In genomic region chr3:183244981-183245476, GRCh38 we compare ENCODE assay signal across 19 cellular contexts. TPM values are rescaled to one million over a fixed set of nuclear protein-coding genes. Genes with fewer than 3 reads are reported as not detected.
DNase-seq lines count a peak whose midpoint lies in the region; ATAC-seq, FAIRE-seq and TF ChIP-seq lines count a peak whose summit lies in the region.
"Had no signal": no experiment of that assay in that cellular context is flagged by ENCODE, and none has a peak within 500 bp of the region (broad histone marks: within the 10 kb centered on the region; RNA-seq: fewer than 3 reads in every experiment).

No MANE protein-coding gene starts in this region.

- no peak overlapping the region for H3K27ac ChIP-seq in H9 (ENCODE audit: insufficient read length, low read depth, low read length)
- peak overlapping the region; percentile 16 for H3K27ac ChIP-seq in RWPE2 (ENCODE audit: poor library complexity, severe bottlenecking)
- H3K27ac ChIP-seq in keratinocyte (ENCODE audit: control insufficient read depth, insufficient read depth, low read length), result no peak overlapping the region
- no peak overlapping the region for H3K27ac ChIP-seq in osteoblast (ENCODE audit: low read depth, low read length)
- H3K27ac ChIP-seq: ovary, suprapubic skin had no signal

- dilution Hi-C loops in keratinocyte (cut with MboI; ENCODE audit: extremely low pct_ligation_motif_present, low sequenced_read_pairs), result no loop called here

- no peak overlapping the region for H2BK20ac ChIP-seq in H9 (ENCODE audit: low read depth, low read length, poor library complexity, severe bottlenecking)

- H3K4me3 Mint-ChIP-seq in H9, result no peak overlapping the region
- no peak overlapping the region for H3K4me3 Mint-ChIP-seq in osteocyte (ENCODE audit: unreplicated experiment)
- H3K4me3 Mint-ChIP-seq: memory B cell had no signal

- no peaks in the 10 kb centered on the region for H3K9me1 ChIP-seq in keratinocyte (ENCODE audit: control insufficient read depth, extremely low read depth, insufficient read depth, low read length)

- TF ChIP-seq CTCF in H9 (conservative IDR thresholded peaks at IDR 0.05) (peak; percentile 21; the same call in 1 of the 3 replicates), RWPE2 (IDR thresholded peaks at IDR 0.05; ENCODE audit: poor library complexity, severe bottlenecking) (no peak), keratinocyte (optimal IDR thresholded peaks at IDR 0.05 in 1 of 3, IDR thresholded peaks at IDR 0.05 in 1 of 3, conservative IDR thresholded peaks at IDR 0.05 in 1 of 3; ENCODE audit: extremely low read depth in 1 of 3, insufficient read depth in 2 of 3, low read length in 3 of 3) (no peak), osteoblast (IDR thresholded peaks at IDR 0.05; ENCODE audit: extremely low read depth, low read depth, low read length) (no peak), osteocyte (IDR thresholded peaks at IDR 0.05) (no peak)

- no peak overlapping the region for H3K23ac ChIP-seq in H9 (ENCODE audit: insufficient read length, low read depth, low read length)

- H3K79me2 ChIP-seq in H9 (ENCODE audit: insufficient read depth, low read length) (no peaks in the 10 kb centered on the region), keratinocyte (ENCODE audit: control insufficient read depth, insufficient read depth, low read length) (no peaks in the 10 kb centered on the region), osteoblast (ENCODE audit: insufficient read depth, low read length) (no peaks in the 10 kb centered on the region)

- no peak overlapping the region for H3K14ac ChIP-seq in H9 (ENCODE audit: insufficient read depth, low read length)

- H3K36me3 Mint-ChIP-seq in H9 (ENCODE audit: insufficient read depth in 1 of 3, low read depth in 3 of 3) (peaks cover 19 to 31% (median 22%) of the 10 kb centered on the region in 3 experiments), osteocyte (ENCODE audit: unreplicated experiment) (peaks cover 6% of the 10 kb centered on the region)

- no peak overlapping the region for H4K91ac ChIP-seq in H9 (ENCODE audit: insufficient read length, low read depth, low read length)

- no peak overlapping the region for H3K4me2 ChIP-seq in H9 (ENCODE audit: insufficient read depth, insufficient read length, low read length)
- no peak overlapping the region for H3K4me2 ChIP-seq in keratinocyte (ENCODE audit: control insufficient read depth, extremely low read depth, insufficient read depth, low read depth, low read length)
- no peak overlapping the region for H3K4me2 ChIP-seq in osteoblast (ENCODE audit: insufficient read depth, low read length)

- H2BK15ac ChIP-seq in H9 (ENCODE audit: low read depth, low read length), result no peak overlapping the region

- no peak for DNase-seq in H9
- DNase-seq in RWPE2 (ENCODE audit: low spot score), result no peak
- DNase-seq in keratinocyte (ENCODE audit: low read depth, low spot score), result no peak
- peak; percentile 42 for DNase-seq in osteoblast (ENCODE audit: insufficient read length, low spot score, missing footprints)
- no peak for DNase-seq in osteocyte (ENCODE audit: extremely low spot score, unreplicated experiment)
- DNase-seq in midbrain (lab: John Stamatoyannopoulos, UW), result no peak
- no peak for DNase-seq in ureter (ENCODE audit: low spot score)
- no peak for DNase-seq in left cardiac atrium
- DNase-seq: activated effector memory CD4-positive, alpha-beta T cell treated with Interleukin-2 at 50 U/mL for 16 hours; aorta; cortex of kidney; DMS79 treated with DMSO at 0.1 percent for 48 hours; GOT3; NCI-H187; NCI-H526 treated with DMSO at 0.1 percent for 48 hours; ovary; Right ventricle myocardium superior had no signal

- ATAC-seq in RWPE2 (ENCODE audit: low read depth), result no peak
- no peak for ATAC-seq in left cardiac atrium

- H3T11ph ChIP-seq in H9 (ENCODE audit: low read length), result no peak overlapping the region

- H2BK5ac ChIP-seq in H9 (ENCODE audit: insufficient read length, low read length), result no peak overlapping the region

- no peak overlapping the region for H4K8ac ChIP-seq in H9 (replicated peaks; ENCODE audit: insufficient read length, low read depth, low read length)

- no peak overlapping the region for H2BK120ac ChIP-seq in H9 (ENCODE audit: low read depth, low read length, poor library complexity, severe bottlenecking)

- H3K9ac ChIP-seq in H9 (ENCODE audit: extremely low read depth, insufficient read length, low read length) (no peak overlapping the region), keratinocyte (ENCODE audit: control insufficient read depth, extremely low read depth, insufficient read depth, low read length) (no peak overlapping the region)

- no peak overlapping the region for H3K18ac ChIP-seq in H9 (ENCODE audit: insufficient read length, low read depth, low read length)

- intact Hi-C loops in left cardiac atrium (cut with DNase I), result no loop called here

- H4K20me1 ChIP-seq in H9 (ENCODE audit: control insufficient read depth, insufficient read depth, insufficient read length), result no peaks in the 10 kb centered on the region
- H4K20me1 ChIP-seq in keratinocyte (ENCODE audit: control insufficient read depth, extremely low read depth, insufficient read depth, low read length), result no peaks in the 10 kb centered on the region
- no peaks in the 10 kb centered on the region for H4K20me1 ChIP-seq in osteoblast (ENCODE audit: insufficient read depth, low read length)

- no peaks in the 10 kb centered on the region for H3K23me2 ChIP-seq in H9 (ENCODE audit: insufficient read length, low read depth, low read length, poor library complexity, severe bottlenecking)

- no peak overlapping the region for H2AK5ac ChIP-seq in H9 (ENCODE audit: insufficient read length, low read length)

- H3K9me3 Mint-ChIP-seq in H9, result peaks cover 27 to 30% of the 10 kb centered on the region in 2 experiments
- H3K9me3 Mint-ChIP-seq in osteocyte (ENCODE audit: unreplicated experiment), result peaks cover 6% of the 10 kb centered on the region

- no peak overlapping the region for H3K4me3 ChIP-seq in RWPE2 (ENCODE audit: severe bottlenecking)
- H3K4me3 ChIP-seq in keratinocyte (ENCODE audit: control insufficient read depth in 2 of 3, extremely low read depth in 1 of 3, insufficient read depth in 2 of 3, low read depth in 1 of 3, low read length in 3 of 3), result no peak overlapping the region
- no peak overlapping the region for H3K4me3 ChIP-seq in osteoblast (ENCODE audit: insufficient read depth, low read length)
- H3K4me3 ChIP-seq: ovary, suprapubic skin had no signal

- H3K36me3 ChIP-seq in RWPE2 (ENCODE audit: low read depth), result no peaks in the 10 kb centered on the region
- no peaks in the 10 kb centered on the region for H3K36me3 ChIP-seq in keratinocyte (ENCODE audit: control insufficient read depth in 2 of 2, extremely low read depth in 1 of 2, insufficient read depth in 2 of 2, low read length in 2 of 2)
- no peaks in the 10 kb centered on the region for H3K36me3 ChIP-seq in osteoblast (ENCODE audit: insufficient read depth, low read length)
- H3K36me3 ChIP-seq: ovary, suprapubic skin had no signal

- no peak overlapping the region; a peak in 1 of 7 replicates for H3K27ac Mint-ChIP-seq in H9
- H3K27ac Mint-ChIP-seq in osteocyte (ENCODE audit: unreplicated experiment), result no peak overlapping the region
- H3K27ac Mint-ChIP-seq: memory B cell had no signal

- H2AFZ ChIP-seq in H9 (ENCODE audit: low read length) (no peak overlapping the region), keratinocyte (ENCODE audit: control insufficient read depth, low read length) (peak overlapping the region; percentile 3), osteoblast (ENCODE audit: low read length) (no peak overlapping the region)

- H3K4me1 ChIP-seq in H9 (ENCODE audit: insufficient read depth, low read length) (peaks cover 16% of the 10 kb centered on the region; the same call in 1 of the 2 replicates), RWPE2 (ENCODE audit: insufficient read depth, poor library complexity, severe bottlenecking) (peaks cover 5% of the 10 kb centered on the region), keratinocyte (ENCODE audit: control insufficient read depth, extremely low read depth, insufficient read depth, low read length) (peaks cover 3% of the 10 kb centered on the region), osteoblast (ENCODE audit: insufficient read depth, low read length) (no peaks in the 10 kb centered on the region)
- H3K4me1 ChIP-seq: suprapubic skin had no signal

- no peak overlapping the region for H3K56ac ChIP-seq in H9 (ENCODE audit: insufficient read length, low read depth, low read length)

- H3K4me1 Mint-ChIP-seq in H9 (peaks cover 21 to 22% of the 10 kb centered on the region in 2 experiments), osteocyte (ENCODE audit: unreplicated experiment) (peaks cover 7% of the 10 kb centered on the region)

- H2BK12ac ChIP-seq in H9 (ENCODE audit: insufficient read length, low read depth, low read length), result no peak overlapping the region

- H3K27me3 ChIP-seq in H9 (ENCODE audit: insufficient read depth, low read length) (no peaks in the 10 kb centered on the region), RWPE2 (ENCODE audit: insufficient read depth, poor library complexity, severe bottlenecking) (no peaks in the 10 kb centered on the region), keratinocyte (ENCODE audit: control insufficient read depth, extremely low read depth, insufficient read depth, low read length) (no peaks in the 10 kb centered on the region), osteoblast (ENCODE audit: insufficient read depth, low read length) (no peaks in the 10 kb centered on the region)
- H3K27me3 ChIP-seq: ovary, suprapubic skin had no signal

- H4K5ac ChIP-seq in H9 (ENCODE audit: insufficient read length, low read depth, low read length), result no peak overlapping the region

- H3K27me3 Mint-ChIP-seq in H9 (ENCODE audit: low read depth), result peaks cover 9% of the 10 kb centered on the region
- H3K27me3 Mint-ChIP-seq in osteocyte (ENCODE audit: unreplicated experiment), result peaks cover 4% of the 10 kb centered on the region

- peaks cover 8% of the 10 kb centered on the region for H3K9me3 ChIP-seq in H9 (ENCODE audit: control insufficient read depth, low read depth, low read length)
- H3K9me3 ChIP-seq in RWPE2 (ENCODE audit: severe bottlenecking), result peaks cover 3% of the 10 kb centered on the region
- no peaks in the 10 kb centered on the region for H3K9me3 ChIP-seq in keratinocyte (ENCODE audit: control insufficient read depth, low read depth, low read length)
- H3K9me3 ChIP-seq in osteoblast (ENCODE audit: low read depth, low read length), result peaks cover 4% of the 10 kb centered on the region

- no peak for FAIRE-seq in keratinocyte (lab: Jason Lieb, UNC)

- H3K4ac ChIP-seq in H9 (ENCODE audit: low read depth, low read length), result no peak overlapping the region

- H3K79me1 ChIP-seq in H9 (ENCODE audit: insufficient read depth, low read depth, low read length, poor library complexity, severe bottlenecking), result no peaks in the 10 kb centered on the region

RNA-seq across cellular contexts. Expression of gene B3GNT5, which starts 8.0 kb away (rescaled TPM):
- 7.3 and 7.6 TPM in 2 replicates for total RNA-seq in H9 (2021)
- 39.7 to 66.6 TPM (median 42.0 TPM) in 3 replicates for polyA plus RNA-seq in keratinocyte
- polyA plus RNA-seq in keratinocyte (2011; ENCODE audit: low read depth), result 46.3 TPM
- 17.6 and 39.0 TPM in 2 replicates for polyA plus RNA-seq in keratinocyte (2011; cell fraction: cytosol; rRNA removed)
- polyA plus RNA-seq in keratinocyte (2011; cell fraction: nucleus; rRNA removed), result 36.0 and 52.1 TPM in 2 replicates
- polyA plus RNA-seq in keratinocyte (2012; ENCODE audit: low replicate concordance), result 35.0 and 44.0 TPM in 2 replicates
- 19.5 to 104 TPM (median 62.1 TPM) in 3 replicates for polyA minus RNA-seq in keratinocyte
- polyA minus RNA-seq in keratinocyte (2011; cell fraction: cytosol; rRNA and poly(A)+ RNA removed), result 31.1 TPM
- 55.0 and 105 TPM in 2 replicates for polyA minus RNA-seq in keratinocyte (2011; cell fraction: nucleus; rRNA and poly(A)+ RNA removed)
- total RNA-seq in osteoblast, result 0.36 and 0.59 TPM in 2 replicates
- 20.6 and 24.3 TPM in 2 replicates for total RNA-seq in osteocyte
- total RNA-seq in ureter, result 20.3 TPM
- 1 to 10 TPM; 2.6 to 5.2 TPM for total RNA-seq in left cardiac atrium
